In genomic region chr18:9109523-9109922, GRCh38 we compare ENCODE assay signal across 11 cellular contexts. TPM values are rescaled to one million over a fixed set of nuclear protein-coding genes. Genes with fewer than 3 reads are reported as not detected.
DNase-seq lines count a peak whose midpoint lies in the region; ATAC-seq and TF ChIP-seq lines count a peak whose summit lies in the region.
"Had no signal": no experiment of that assay in that cellular context is flagged by ENCODE, and none has a peak within 500 bp of the region (broad histone marks: within the 10 kb centered on the region; RNA-seq: fewer than 3 reads in every experiment).

No MANE protein-coding gene starts in this region.

- no peak for TF ChIP-seq CTCF in CD14-positive monocyte (IDR thresholded peaks at IDR 0.05)
- no peak for TF ChIP-seq CTCF in choroid plexus epithelial cell (conservative IDR thresholded peaks at IDR 0.05; ENCODE audit: low read depth, low read length)
- TF ChIP-seq CTCF in nephron progenitor cell (IDR thresholded peaks at IDR 0.05) = no peak
- TF ChIP-seq CTCF in Calu3 (IDR thresholded peaks at IDR 0.05; ENCODE audit: unreplicated experiment) = no peak

- no peak overlapping the region for H3K4me3 ChIP-seq in choroid plexus epithelial cell (ENCODE audit: low read depth, low read length)

- ATAC-seq in HG02588 (IDR thresholded peaks at IDR 0.05; ENCODE audit: unreplicated experiment) (no peak), HG03095 (IDR thresholded peaks at IDR 0.05; ENCODE audit: unreplicated experiment) (no peak)
- ATAC-seq: Right ventricle myocardium inferior had no signal

- H3K27me3 Mint-ChIP-seq in CD14-positive monocyte (ENCODE audit: low read depth in 3 of 3) (no peaks in the 10 kb centered on the region), nephron progenitor cell (ENCODE audit: low read depth, poor library complexity) (no peaks in the 10 kb centered on the region), Calu3 (ENCODE audit: unreplicated experiment) (no peaks in the 10 kb centered on the region)

- CTCF ChIA-PET in Calu3 (lab: Charles Lee) = interaction anchor here (0.7 to 1.3 kb wide), 2 partner anchors 16 to 19 kb away, joined by 3 to 4 read pairs; no protein-coding TSS in a partner anchor

- DNase-seq in CD14-positive monocyte (ENCODE audit: low spot score) (no peak), MV-4-11 (lab: John Stamatoyannopoulos, UW) (peak; percentile 7), choroid plexus epithelial cell (ENCODE audit: low read depth) (peak; percentile 53), nephron progenitor cell (no peak), Calu3 (no peak), HPDE6-E6E7 (ENCODE audit: extremely low spot score) (no peak)
- DNase-seq: activated effector memory CD4-positive, alpha-beta T cell treated with Interleukin-2 at 50 U/mL for 16 hours; NCI-H1048 had no signal

- H3K4me1 Mint-ChIP-seq in CD14-positive monocyte = peaks cover 77% of the 10 kb centered on the region
- H3K4me1 Mint-ChIP-seq in nephron progenitor cell = peaks cover 52% of the 10 kb centered on the region
- peaks cover 55% of the 10 kb centered on the region for H3K4me1 Mint-ChIP-seq in Calu3 (ENCODE audit: low read depth, unreplicated experiment)

- intact Hi-C loops in CD14-positive monocyte (cut with micrococcal nuclease) = loop anchor here in 1 of 2 donors (10.0 kb wide), 1 partner anchor 365 kb away; the partner anchor contains the start of gene RALBP1
- intact Hi-C loops in Calu3 (cut with micrococcal nuclease; ENCODE audit: unreplicated experiment) = no loop called here

- no TSS peak for BruUV-seq in Calu3 (replicated peaks; lab: Mats Ljungman, UMichigan)

- H3K9me3 Mint-ChIP-seq in CD14-positive monocyte (no peaks in the 10 kb centered on the region), nephron progenitor cell (no peaks in the 10 kb centered on the region), Calu3 (ENCODE audit: low read depth, unreplicated experiment) (no peaks in the 10 kb centered on the region)

- H3K36me3 Mint-ChIP-seq in CD14-positive monocyte (peaks cover 4 to 16% of the 10 kb centered on the region in 2 donors), nephron progenitor cell (ENCODE audit: low read depth) (peaks cover 49% of the 10 kb centered on the region), Calu3 (ENCODE audit: insufficient read depth, unreplicated experiment) (peaks cover 16% of the 10 kb centered on the region)

- H3K4me3 Mint-ChIP-seq in CD14-positive monocyte = no peak overlapping the region
- H3K4me3 Mint-ChIP-seq in nephron progenitor cell = no peak overlapping the region
- H3K4me3 Mint-ChIP-seq in Calu3 (ENCODE audit: low read depth, unreplicated experiment) = no peak overlapping the region

- peak overlapping the region in 6 of 7 donors; percentile 2 to 73 (median 22) for H3K27ac Mint-ChIP-seq in CD14-positive monocyte
- peak overlapping the region; percentile 59 for H3K27ac Mint-ChIP-seq in nephron progenitor cell
- H3K27ac Mint-ChIP-seq in Calu3 (ENCODE audit: unreplicated experiment) = no peak overlapping the region

RNA-seq across cellular contexts. Expression of gene NDUFV2, which starts 7.0 kb away (rescaled TPM):
- polyA plus RNA-seq in CD14-positive monocyte = 100 to 1,000 TPM; 162 to 184 TPM
- 199 TPM in 2 replicates for total RNA-seq in Calu3 (2022)

RNA-seq across cellular contexts. Expression of gene ANKRD12, which starts 27.1 kb away (rescaled TPM):
- polyA plus RNA-seq in CD14-positive monocyte = 10 to 100 TPM; 15.4 to 15.5 TPM
- 36.3 and 40.7 TPM in 2 replicates for total RNA-seq in Calu3 (2022)

Comparison
In these comparisons a context has a peak if more than half of its experiments do, and no peak if none do; other contexts are left out.
1. DNase-seq: peak in MV-4-11 (single experiment) and choroid plexus epithelial cell (single experiment); none in CD14-positive monocyte (single experiment), nephron progenitor cell (single experiment), Calu3 (single experiment) and HPDE6-E6E7 (single experiment).